In the genomic region with DNA sequence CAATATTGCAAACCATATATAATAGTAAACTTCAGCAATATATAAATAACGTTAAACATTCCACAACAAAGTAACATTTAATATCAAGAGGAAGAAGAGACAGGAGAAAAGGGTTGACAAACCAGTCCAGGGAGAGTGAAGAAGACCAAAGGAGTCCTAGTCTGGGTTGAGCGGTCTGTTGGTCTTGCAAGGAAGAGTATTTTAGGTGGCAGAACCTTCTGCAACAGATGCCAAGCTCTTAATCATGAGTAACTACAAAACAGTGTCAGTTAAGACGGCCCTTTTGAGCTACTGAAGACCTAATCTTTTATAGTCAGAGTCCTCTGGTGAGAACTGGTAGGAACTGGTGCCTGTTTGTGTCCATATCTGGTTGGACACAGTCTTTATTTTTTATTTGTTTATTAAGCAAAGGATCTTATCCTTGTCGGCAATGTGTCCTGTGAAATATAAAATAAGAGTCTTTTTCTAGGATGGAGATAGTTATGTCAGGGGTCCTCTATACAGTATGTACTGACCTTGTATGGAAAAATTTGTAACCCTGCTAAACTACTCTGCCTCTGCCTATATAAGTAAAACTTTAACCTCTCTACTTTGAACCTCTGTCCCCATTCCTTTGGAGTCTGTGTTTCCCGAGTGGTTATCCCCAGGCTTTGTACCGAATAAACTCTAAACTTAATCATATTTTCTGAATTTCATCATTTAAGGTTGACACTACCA, we compare ENCODE assay signal across 19 cellular contexts.
"Had no signal": no experiment of that assay in that cellular context is flagged by ENCODE, and none has a peak within 500 bp of the region (broad histone marks: within the 10 kb centered on the region; RNA-seq: fewer than 3 reads in every experiment).

No MANE protein-coding gene starts in this region.

- H3K4me1 ChIP-seq: heart right ventricle, left ventricle myocardium inferior had no signal

- H3K27me3 ChIP-seq: heart right ventricle had no signal

- H3K27ac ChIP-seq: epithelial cell of prostate, heart right ventricle, left ventricle myocardium inferior, parathyroid adenoma, skin epidermis had no signal

- H2AFZ ChIP-seq: parathyroid adenoma had no signal

- H3K4me3 ChIP-seq: heart right ventricle, left ventricle myocardium inferior, skin epidermis had no signal

- DNase-seq: activated CD4-positive, alpha-beta memory T cell treated with anti-CD3 and anti-CD28 coated beads, Interleukin-2, amount 10 ng/mL, durations not matched to agents 7 days and 5 days; activated CD4-positive, alpha-beta T cell treated with anti-CD3 and anti-CD28 coated beads, Interleukin-2, amount 10 ng/mL, durations not matched to agents 24 days and 14 days; activated effector memory CD4-positive, alpha-beta T cell treated with anti-CD3 and anti-CD28 coated beads, Interleukin-2, amount 50 U/mL, for 16 hours; activated naive CD4-positive, alpha-beta T cell treated with anti-CD3 and anti-CD28 coated beads, Interleukin-2, amount 10 ng/mL, durations not matched to agents 7 days and 5 days; activated T-cell treated with anti-CD3 and anti-CD28 coated beads for 4 hours; amygdala; cerebellar nuclear complex; cortex of kidney; endodermal cell; heart right ventricle; left ventricle myocardium inferior; right cardiac atrium; stimulated activated CD4-positive, alpha-beta T cell treated with anti-CD3 and anti-CD28 coated beads, Interleukin-2, amount 100 ng/mL, for 24 hours; T1000 had no signal

- H3K9ac ChIP-seq: parathyroid adenoma had no signal

- ATAC-seq: activated CD4-positive, CD25-positive, alpha-beta regulatory T cell treated with anti-CD3 and anti-CD28 coated beads, Interleukin-2, amount 50 U/mL, for 24 hours; heart right ventricle; right cardiac atrium; stimulated activated effector memory CD8-positive, alpha-beta T cell treated with anti-CD3 and anti-CD28 coated beads, Interleukin-12 subunit alpha, Interleukin-12 subunit beta, amount 100 ng/mL, for 72 hours had no signal
